9 cellular contexts compared by ENCODE assay signal in the genomic region with DNA sequence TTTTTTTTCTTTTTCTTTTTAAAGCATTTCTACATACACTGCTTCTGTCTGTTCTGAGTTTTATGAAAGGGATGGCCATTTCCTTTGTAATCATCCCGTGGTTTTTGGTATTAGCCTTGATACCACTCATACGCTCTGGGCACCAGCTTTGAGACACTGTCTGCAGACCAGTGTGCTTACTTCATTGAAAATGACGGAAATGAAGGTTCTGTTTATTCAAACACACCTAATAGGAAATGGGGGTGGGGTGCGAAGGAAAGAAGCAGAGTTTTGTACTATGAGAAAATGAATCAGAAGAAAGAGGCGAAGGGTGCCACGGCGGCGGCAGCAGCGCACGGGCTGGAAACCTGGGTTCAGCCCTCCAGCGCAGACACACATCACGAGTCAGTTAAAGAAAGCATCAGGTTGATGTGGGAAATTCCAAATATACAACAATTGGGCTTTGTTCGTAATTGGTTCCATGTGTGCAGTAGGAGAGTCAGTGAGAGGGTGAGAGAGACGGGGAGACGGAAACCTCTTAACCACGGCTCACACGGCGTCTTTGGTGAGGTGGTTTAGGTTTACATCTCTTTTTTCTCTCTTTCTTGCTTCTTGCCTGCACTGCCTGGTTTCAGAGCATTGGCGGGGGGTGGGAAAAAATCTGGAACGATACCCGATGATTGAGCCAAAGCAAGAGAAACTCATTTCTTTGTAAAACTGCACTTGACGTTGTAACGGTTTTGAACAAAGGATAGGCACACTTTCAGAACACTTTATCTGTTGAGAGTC.
DNase-seq lines count a peak whose midpoint lies in the region; ATAC-seq and TF ChIP-seq lines count a peak whose summit lies in the region.
"Had no signal": no experiment of that assay in that cellular context is flagged by ENCODE, and none has a peak within 500 bp of the region (broad histone marks: within the 10 kb centered on the region; RNA-seq: fewer than 3 reads in every experiment).

No MANE protein-coding gene starts in this region.

- POLR2A ChIA-PET in BJ (lab: Charles Lee), result interaction anchor here (1.0 kb wide), 1 partner anchor 47 kb away, joined by 3 read pairs; no protein-coding TSS in a partner anchor
- POLR2A ChIA-PET in activated CD4-positive, alpha-beta T cell treated with anti-CD3 and anti-CD28 coated beads for 36 hours (lab: Charles Lee), result interaction anchor here (1.5 kb wide), 1 partner anchor 176 kb away, joined by 9 read pairs; no protein-coding TSS in a partner anchor

- CTCF ChIA-PET in BJ (lab: Yijun Ruan, JAX), result no interaction called here
- CTCF ChIA-PET in activated CD4-positive, alpha-beta T cell treated with anti-CD3 and anti-CD28 coated beads for 36 hours (lab: Charles Lee), result interaction anchor here (1.3 kb wide), 1 partner anchor 47 kb away, joined by 3 read pairs; no protein-coding TSS in a partner anchor

- H3K27me3 ChIP-seq in BJ (ENCODE audit: control insufficient read depth, insufficient read depth, low read length) (no peaks in the 10 kb centered on the region), ovary (no peaks in the 10 kb centered on the region), tibial nerve (no peaks in the 10 kb centered on the region)

- WGBS in ovary, 3 donors, result 5 to 16% (median 11%) methylated on average over 23 of the region's 23 CpGs
- 26 to 28% methylated on average over 23 of the region's 23 CpGs for WGBS in tibial nerve, 2 donors

- peak; percentile 88 for ATAC-seq in activated CD4-positive, alpha-beta T cell treated with anti-CD3 and anti-CD28 coated beads for 36 hours

- H3K27ac ChIP-seq in coronary artery (peak overlapping the region in 1 of 2 donors; percentile 17), ovary (no peak overlapping the region), tibial nerve (peak overlapping the region in 3 of 4 donors; percentile 53 to 74 (median 69))
- H3K27ac ChIP-seq: neutrophil had no signal

- H3K27ac Mint-ChIP-seq in activated CD4-positive, alpha-beta T cell treated with anti-CD3 and anti-CD28 coated beads for 36 hours, result peak overlapping the region; percentile 92

- H3K4me1 ChIP-seq in ovary (ENCODE audit: insufficient read depth) (no peaks in the 10 kb centered on the region), tibial nerve (peaks cover 0 to 38% (median 9%) of the 10 kb centered on the region in 4 donors)

- peaks cover 3% of the 10 kb centered on the region for H3K27me3 Mint-ChIP-seq in activated CD4-positive, alpha-beta T cell treated with anti-CD3 and anti-CD28 coated beads for 36 hours

- no peaks in the 10 kb centered on the region for H3K9me3 ChIP-seq in ovary
- no peaks in the 10 kb centered on the region for H3K9me3 ChIP-seq in tibial nerve
- H3K9me3 ChIP-seq: neutrophil had no signal

- H3K36me3 Mint-ChIP-seq in activated CD4-positive, alpha-beta T cell treated with anti-CD3 and anti-CD28 coated beads for 36 hours (ENCODE audit: low read depth), result no peaks in the 10 kb centered on the region

- peak overlapping the region; percentile 37 for H3K4me3 ChIP-seq in BJ (ENCODE audit: low read depth, low read length)
- H3K4me3 ChIP-seq in HFF-Myc (replicated peaks; ENCODE audit: low read depth, low read length), result peak overlapping the region; percentile 49
- H3K4me3 ChIP-seq in coronary artery, result peak overlapping the region; percentile 67
- peak overlapping the region; percentile 11 for H3K4me3 ChIP-seq in ovary
- peak overlapping the region in 3 of 4 donors; percentile 20 to 47 (median 24) for H3K4me3 ChIP-seq in tibial nerve

- TF ChIP-seq POLR2A in ovary (IDR thresholded peaks at IDR 0.05) (no peak), tibial nerve (IDR thresholded peaks at IDR 0.05) (no peak)

- no peak for TF ChIP-seq CTCF in BJ (IDR thresholded peaks at IDR 0.05; ENCODE audit: insufficient read depth, low read depth, low read length)
- no peak for TF ChIP-seq CTCF in HFF-Myc (IDR thresholded peaks at IDR 0.05; ENCODE audit: low read depth, low read length, missing control alignments)
- TF ChIP-seq CTCF in coronary artery (IDR thresholded peaks at IDR 0.05), result no peak
- TF ChIP-seq CTCF in ovary (IDR thresholded peaks at IDR 0.05), result no peak
- TF ChIP-seq CTCF in tibial nerve (IDR thresholded peaks at IDR 0.05), result no peak

- H3K4me1 Mint-ChIP-seq in activated CD4-positive, alpha-beta T cell treated with anti-CD3 and anti-CD28 coated beads for 36 hours, result peaks cover 41% of the 10 kb centered on the region

- H3K9me3 Mint-ChIP-seq in activated CD4-positive, alpha-beta T cell treated with anti-CD3 and anti-CD28 coated beads for 36 hours (ENCODE audit: low read depth), result no peaks in the 10 kb centered on the region

- intact Hi-C loops in activated CD4-positive, alpha-beta T cell treated with anti-CD3 and anti-CD28 coated beads for 36 hours (cut with DNase I, micrococcal nuclease), result loop anchor here (1.0 to 5.0 kb wide), 7 partner anchors 40 to 828 kb away; partner anchors contain the start of genes CDNF (in 1 of the 2), HSPA14 (in 1 of the 2) and MSANTD7 (in 1 of the 2)
- intact Hi-C loops in ovary (cut with DNase I), result no loop called here

- DNase-seq in BJ (ENCODE audit: low read depth), result no peak
- DNase-seq in HFF-Myc (ENCODE audit: extremely low read depth, low read depth), result peak; percentile 91
- peak; percentile 84 for DNase-seq in activated CD4-positive, alpha-beta T cell treated with anti-CD3 and anti-CD28 coated beads for 36 hours
- DNase-seq in coronary artery (ENCODE audit: low spot score), result no peak
- no peak for DNase-seq in ovary
- no peak for DNase-seq in tibial nerve (ENCODE audit: low spot score in 2 of 2)
- DNase-seq in midbrain (lab: John Stamatoyannopoulos, UW), result no peak
- DNase-seq in NCI-H345 treated with DMSO at 0.1 percent for 48 hours (lab: John Stamatoyannopoulos, UW; ENCODE audit: unreplicated experiment), result no peak

- no peaks in the 10 kb centered on the region for H3K36me3 ChIP-seq in BJ (ENCODE audit: control insufficient read depth, insufficient read depth, low read length)
- H3K36me3 ChIP-seq in ovary, result no peaks in the 10 kb centered on the region
- H3K36me3 ChIP-seq in tibial nerve, result no peaks in the 10 kb centered on the region
- H3K36me3 ChIP-seq: neutrophil had no signal

- H3K4me3 Mint-ChIP-seq in activated CD4-positive, alpha-beta T cell treated with anti-CD3 and anti-CD28 coated beads for 36 hours, result peak overlapping the region; percentile 75

- TF ChIP-seq EP300 in ovary (IDR thresholded peaks at IDR 0.05) (no peak), tibial nerve (IDR thresholded peaks at IDR 0.05) (peak in 1 of 2 donors; percentile 6)

Comparison
In these comparisons a context has a peak if more than half of its experiments do, and no peak if none do; other contexts are left out.
1. DNase-seq: peak in HFF-Myc (single experiment) and activated CD4-positive, alpha-beta T cell treated with anti-CD3 and anti-CD28 coated beads for 36 hours (single experiment); none in BJ (single experiment), coronary artery (single experiment), ovary (0 of 5), tibial nerve (0 of 2), midbrain (single experiment) and NCI-H345 treated with DMSO at 0.1 percent for 48 hours (single experiment).
2. H3K4me3 ChIP-seq: peak in every context shown above with its lines; median percentile 67 in coronary artery; 49 in HFF-Myc; 37 in BJ; 24 in tibial nerve; 11 in ovary.
3. H3K27ac ChIP-seq: peak in tibial nerve (3 of 4); none in ovary (0 of 2).
4. intact Hi-C loops: an anchor here in activated CD4-positive, alpha-beta T cell treated with anti-CD3 and anti-CD28 coated beads for 36 hours (1.0 to 5.0 kb wide); none called in ovary.